In the genomic region with DNA sequence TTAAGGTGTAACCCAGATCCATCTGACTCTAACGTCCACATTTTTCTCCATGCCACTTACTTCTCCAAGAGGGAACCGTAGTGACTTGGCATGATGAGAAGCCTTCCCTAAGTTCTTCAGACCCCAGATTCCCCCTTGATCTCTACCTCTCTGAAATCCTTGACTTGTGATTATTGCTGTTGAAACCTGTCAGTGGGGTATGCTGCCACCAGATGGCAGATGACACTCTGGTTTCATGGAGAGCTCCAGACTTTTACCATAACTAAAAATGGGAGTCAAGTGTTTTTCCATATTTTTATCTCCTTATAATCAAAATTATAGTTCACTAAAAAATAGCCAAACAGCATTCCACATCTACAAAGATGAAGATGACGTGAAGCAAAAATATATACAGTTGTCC, we compare ENCODE assay signal across 10 cellular contexts.
DNase-seq lines count a peak whose midpoint lies in the region; ATAC-seq, FAIRE-seq and TF ChIP-seq lines count a peak whose summit lies in the region.
"Had no signal": no experiment of that assay in that cellular context is flagged by ENCODE, and none has a peak within 500 bp of the region (broad histone marks: within the 10 kb centered on the region; RNA-seq: fewer than 3 reads in every experiment).

No MANE protein-coding gene starts in this region.

- H3K4me3 ChIP-seq in AG10803 (ENCODE audit: low read length) (no peak overlapping the region), HCT116 (replicated peaks in 1 of 2; ENCODE audit: low read depth in 1 of 2, low read length in 2 of 2) (no peak overlapping the region), adipocyte (ENCODE audit: low read length) (no peak overlapping the region), kidney (ENCODE audit: low read length in 2 of 2) (no peak overlapping the region)

- H2AFZ ChIP-seq in HCT116 (ENCODE audit: low read depth, low read length, poor library complexity, severe bottlenecking), result no peak overlapping the region

- intact Hi-C loops in HCT116 (cut with micrococcal nuclease) (loop anchor here (1.0 kb wide), 1 partner anchor 761 kb away; no protein-coding TSS in a partner anchor), kidney (cut with DNase I) (no loop called here)

- no TSS peak for BruUV-seq in HCT116 (replicated peaks; lab: Mats Ljungman, UMichigan)

- H3K4me2 ChIP-seq in HCT116 (ENCODE audit: low read length), result no peak overlapping the region

- H3K9ac ChIP-seq in HCT116 (ENCODE audit: low read length), result no peak overlapping the region
- H3K9ac ChIP-seq in adipocyte (ENCODE audit: low read length), result no peak overlapping the region
- no peak overlapping the region for H3K9ac ChIP-seq in kidney (ENCODE audit: low read length in 2 of 2)

- no peaks in the 10 kb centered on the region; the same call in 1 of the 2 replicates for H4K20me1 ChIP-seq in HCT116 (ENCODE audit: insufficient read depth)

- H3K27ac ChIP-seq in HCT116 (ENCODE audit: low read depth, low read length) (no peak overlapping the region), kidney (ENCODE audit: low read depth in 2 of 2, low read length in 2 of 2) (no peak overlapping the region)

- RAD21 ChIA-PET in HCT116 (lab: Charles Lee; ENCODE audit: low non-redundant PET in 1 of 2, low total read pairs in 2 of 2, uncharacterized antibody in 2 of 2, unreplicated experiment in 2 of 2), result interaction anchor here in 1 of 2 experiments (1.0 kb wide), 1 partner anchor 762 kb away, joined by 3 read pairs; no protein-coding TSS in a partner anchor

- no peaks in the 10 kb centered on the region for H3K4me1 ChIP-seq in HCT116 (ENCODE audit: control insufficient read depth in 1 of 2, insufficient read depth in 2 of 2, low read length in 2 of 2)
- H3K4me1 ChIP-seq in adipocyte (ENCODE audit: control insufficient read depth, insufficient read depth, low read length), result no peaks in the 10 kb centered on the region
- no peaks in the 10 kb centered on the region for H3K4me1 ChIP-seq in kidney (ENCODE audit: control insufficient read depth in 1 of 2, insufficient read depth in 1 of 2, low read depth in 1 of 2, low read length in 2 of 2)

- TF ChIP-seq RAD21 in HCT116 (IDR thresholded peaks at IDR 0.05; ENCODE audit: low read depth), result peak; percentile 59

- FAIRE-seq in kidney (lab: Jason Lieb, UNC), result no peak

- peak; percentile 50 for TF ChIP-seq CTCF in AG10803 (conservative IDR thresholded peaks at IDR 0.05; ENCODE audit: low read length)
- peak; percentile 42 to 62 (median 57); a peak in 5 of 6 replicates for TF ChIP-seq CTCF in HCT116 (IDR thresholded peaks at IDR 0.05 in 2 of 3, conservative IDR thresholded peaks at IDR 0.05 in 1 of 3; ENCODE audit: borderline replicate concordance in 1 of 3, insufficient read depth in 1 of 3, low read depth in 2 of 3, low read length in 2 of 3)
- TF ChIP-seq CTCF in kidney (IDR thresholded peaks at IDR 0.05; ENCODE audit: borderline replicate concordance, extremely low read depth, insufficient read depth), result peak; percentile 49

- DNase-seq in AG10803 (ENCODE audit: low read depth) (peak; percentile 1), HCT116 (ENCODE audit: low read depth, low spot score) (peak; percentile 19), adipocyte (ENCODE audit: low read depth) (peak; percentile 45), kidney (no peak), islet precursor cell (no peak), MV-4-11 (lab: John Stamatoyannopoulos, UW) (no peak), NCI-H2081 treated with DMSO at 0.1 percent for 48 hours (lab: John Stamatoyannopoulos, UW) (no peak)
- DNase-seq: amygdala; stimulated activated CD8-positive, alpha-beta memory T cell treated with anti-CD3 and anti-CD28 coated beads, Interleukin-4, amount 100 ng/mL, for 48 hours had no signal

- no peaks in the 10 kb centered on the region for H3K9me2 ChIP-seq in HCT116 (ENCODE audit: insufficient read depth)

- no peaks in the 10 kb centered on the region for H3K9me3 ChIP-seq in HCT116 (ENCODE audit: control insufficient read depth in 1 of 2, insufficient read depth in 1 of 2, low read depth in 1 of 2, low read length in 2 of 2)
- H3K9me3 ChIP-seq in adipocyte (ENCODE audit: control insufficient read depth, low read length), result no peaks in the 10 kb centered on the region
- no peaks in the 10 kb centered on the region for H3K9me3 ChIP-seq in kidney (ENCODE audit: control insufficient read depth in 1 of 2, low read length in 2 of 2)

- H3K36me3 ChIP-seq in HCT116 (ENCODE audit: control insufficient read depth in 1 of 2, insufficient read depth in 2 of 2, low read length in 2 of 2) (no peaks in the 10 kb centered on the region), adipocyte (ENCODE audit: control insufficient read depth, insufficient read depth, low read length, severe bottlenecking) (no peaks in the 10 kb centered on the region), kidney (ENCODE audit: control insufficient read depth in 1 of 2, insufficient read depth in 2 of 2, low read length in 2 of 2) (no peaks in the 10 kb centered on the region)

- CTCF ChIA-PET in HCT116 (lab: Charles Lee), result interaction anchor here (0.7 to 1.5 kb wide), 8 partner anchors 10 to 762 kb away, joined by 3 to 33 read pairs (median 3); no protein-coding TSS in a partner anchor

- H3K27me3 ChIP-seq in HCT116 (ENCODE audit: insufficient read depth, low read length), result peaks cover 39% of the 10 kb centered on the region
- peaks cover 30% of the 10 kb centered on the region for H3K27me3 ChIP-seq in adipocyte (replicated peaks; ENCODE audit: control insufficient read depth, insufficient read depth, low read length)

- no peak for TF ChIP-seq POLR2A in HCT116 (IDR thresholded peaks at IDR 0.05; ENCODE audit: borderline replicate concordance, extremely low read depth, insufficient read depth, insufficient read length)

- H3K79me2 ChIP-seq in HCT116 (ENCODE audit: insufficient read depth, low read length), result no peaks in the 10 kb centered on the region

- ATAC-seq in HCT116, result no peak
- no peak for ATAC-seq in HG03354 (IDR thresholded peaks at IDR 0.05; ENCODE audit: poor library complexity, severe bottlenecking, unreplicated experiment)

- POLR2A ChIA-PET in HCT116 (lab: Charles Lee), result no interaction called here

TF ChIP-seq in HCT116, 20 proteins besides CTCF, POLR2A, EP300 and RAD21 (continues in another document):
- no peak for TF ChIP-seq TCF7L2 (IDR thresholded peaks at IDR 0.05; ENCODE audit: borderline replicate concordance, extremely low read depth, insufficient read depth, insufficient read length)
- TF ChIP-seq ELF1 (IDR thresholded peaks at IDR 0.05; ENCODE audit: borderline replicate concordance, low read depth), result no peak
- TF ChIP-seq ZNF274 (IDR thresholded peaks at IDR 0.05; ENCODE audit: low read depth, low read length), result no peak
- TF ChIP-seq SRF (IDR thresholded peaks at IDR 0.05; ENCODE audit: low read depth), result no peak
- TF ChIP-seq ZFX (IDR thresholded peaks at IDR 0.05), result no peak
- TF ChIP-seq EGR1 (IDR thresholded peaks at IDR 0.05; ENCODE audit: low read depth), result no peak
- no peak for TF ChIP-seq EZH2 (IDR thresholded peaks at IDR 0.05)
- no peak for TF ChIP-seq JUND (IDR thresholded peaks at IDR 0.05)
- TF ChIP-seq CBX3 (IDR thresholded peaks at IDR 0.05; ENCODE audit: low read depth), result no peak
- no peak for TF ChIP-seq POLR2AphosphoS5 (IDR thresholded peaks at IDR 0.05; ENCODE audit: low read depth, low read length)
- TF ChIP-seq, protein P1, sequence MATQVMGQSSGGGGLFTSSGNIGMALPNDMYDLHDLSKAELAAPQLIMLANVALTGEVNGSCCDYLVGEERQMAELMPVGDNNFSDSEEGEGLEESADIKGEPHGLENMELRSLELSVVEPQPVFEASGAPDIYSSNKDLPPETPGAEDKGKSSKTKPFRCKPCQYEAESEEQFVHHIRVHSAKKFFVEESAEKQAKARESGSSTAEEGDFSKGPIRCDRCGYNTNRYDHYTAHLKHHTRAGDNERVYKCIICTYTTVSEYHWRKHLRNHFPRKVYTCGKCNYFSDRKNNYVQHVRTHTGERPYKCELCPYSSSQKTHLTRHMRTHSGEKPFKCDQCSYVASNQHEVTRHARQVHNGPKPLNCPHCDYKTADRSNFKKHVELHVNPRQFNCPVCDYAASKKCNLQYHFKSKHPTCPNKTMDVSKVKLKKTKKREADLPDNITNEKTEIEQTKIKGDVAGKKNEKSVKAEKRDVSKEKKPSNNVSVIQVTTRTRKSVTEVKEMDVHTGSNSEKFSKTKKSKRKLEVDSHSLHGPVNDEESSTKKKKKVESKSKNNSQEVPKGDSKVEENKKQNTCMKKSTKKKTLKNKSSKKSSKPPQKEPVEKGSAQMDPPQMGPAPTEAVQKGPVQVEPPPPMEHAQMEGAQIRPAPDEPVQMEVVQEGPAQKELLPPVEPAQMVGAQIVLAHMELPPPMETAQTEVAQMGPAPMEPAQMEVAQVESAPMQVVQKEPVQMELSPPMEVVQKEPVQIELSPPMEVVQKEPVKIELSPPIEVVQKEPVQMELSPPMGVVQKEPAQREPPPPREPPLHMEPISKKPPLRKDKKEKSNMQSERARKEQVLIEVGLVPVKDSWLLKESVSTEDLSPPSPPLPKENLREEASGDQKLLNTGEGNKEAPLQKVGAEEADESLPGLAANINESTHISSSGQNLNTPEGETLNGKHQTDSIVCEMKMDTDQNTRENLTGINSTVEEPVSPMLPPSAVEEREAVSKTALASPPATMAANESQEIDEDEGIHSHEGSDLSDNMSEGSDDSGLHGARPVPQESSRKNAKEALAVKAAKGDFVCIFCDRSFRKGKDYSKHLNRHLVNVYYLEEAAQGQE (IDR thresholded peaks at IDR 0.05; ENCODE audit: low read depth), result no peak
- no peak for TF ChIP-seq FOSL1 (IDR thresholded peaks at IDR 0.05; ENCODE audit: low read depth)
- TF ChIP-seq, protein P2, sequence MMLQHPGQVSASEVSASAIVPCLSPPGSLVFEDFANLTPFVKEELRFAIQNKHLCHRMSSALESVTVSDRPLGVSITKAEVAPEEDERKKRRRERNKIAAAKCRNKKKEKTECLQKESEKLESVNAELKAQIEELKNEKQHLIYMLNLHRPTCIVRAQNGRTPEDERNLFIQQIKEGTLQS (IDR thresholded peaks at IDR 0.05), result no peak
- TF ChIP-seq CEBPB (IDR thresholded peaks at IDR 0.05; ENCODE audit: low read depth), result no peak
- no peak for TF ChIP-seq EZH2phosphoT487 (IDR thresholded peaks at IDR 0.05; ENCODE audit: borderline replicate concordance)

Comparison
In these comparisons a context has a peak if more than half of its experiments do, and no peak if none do; other contexts are left out.
1. DNase-seq: peak in AG10803 (single experiment), HCT116 (single experiment) and adipocyte (single experiment); none in kidney (single experiment), islet precursor cell (single experiment), MV-4-11 (single experiment) and NCI-H2081 treated with DMSO at 0.1 percent for 48 hours (single experiment).
2. Peak in every context shown above with its lines, with median percentiles within 50 percentile points of each other: CTCF ChIP-seq.